Comparison of ENCODE assay signal across 30 cellular contexts in the genomic region with DNA sequence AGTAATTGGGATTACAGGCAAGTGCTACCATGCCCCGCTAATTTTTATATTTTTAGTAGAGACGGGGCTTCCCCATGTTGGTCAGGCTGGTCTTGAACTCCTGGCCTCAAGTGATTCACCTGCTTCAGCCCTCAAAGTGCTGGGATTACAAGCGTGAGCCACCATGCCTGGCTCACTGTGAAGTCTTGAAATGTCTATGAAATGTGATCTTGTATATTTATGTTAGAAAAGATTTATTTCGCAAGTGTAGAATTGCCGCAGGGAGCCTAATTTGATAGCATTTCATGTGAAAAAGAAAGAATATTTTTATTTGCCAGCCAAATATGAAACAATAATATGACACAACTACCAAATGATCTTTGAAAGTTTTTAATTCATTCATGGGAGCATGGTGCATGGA.
"Had no signal": no experiment of that assay in that cellular context is flagged by ENCODE, and none has a peak within 500 bp of the region (broad histone marks: within the 10 kb centered on the region; RNA-seq: fewer than 3 reads in every experiment).

No MANE protein-coding gene starts in this region.

- ATAC-seq: activated CD8-positive, alpha-beta T cell treated with anti-CD3 and anti-CD28 coated beads for 36 hours; SK-N-SH treated with all-trans-retinoic acid at 6 μM for 48 hours had no signal

- H3K36me3 ChIP-seq: WERI-Rb-1 had no signal

- H3K27me3 Mint-ChIP-seq: activated CD4-positive, alpha-beta T cell treated with anti-CD3 and anti-CD28 coated beads, Interleukin-2, amount 10 ng/mL, durations not matched to agents 24 days and 14 days; activated CD8-positive, alpha-beta T cell treated with anti-CD3 and anti-CD28 coated beads for 36 hours; activated naive CD8-positive, alpha-beta T cell treated with anti-CD3 and anti-CD28 coated beads for 36 hours; activated T-helper 17 cell treated with anti-CD3 and anti-CD28 coated beads, Interleukin-2, amount 50 U/mL, for 72 hours had no signal

- H3K27ac Mint-ChIP-seq: activated CD8-positive, alpha-beta T cell treated with anti-CD3 and anti-CD28 coated beads for 36 hours; activated naive CD8-positive, alpha-beta T cell treated with anti-CD3 and anti-CD28 coated beads for 36 hours; activated T-cell treated with anti-CD3 and anti-CD28 coated beads, Interleukin-2, amount 50 U/mL, for 72 hours; activated T-helper 17 cell treated with anti-CD3 and anti-CD28 coated beads, Interleukin-2, amount 50 U/mL, for 72 hours had no signal

- H3K27ac ChIP-seq: WERI-Rb-1 had no signal

- H3K4me3 Mint-ChIP-seq: activated CD4-positive, alpha-beta T cell treated with anti-CD3 and anti-CD28 coated beads, Interleukin-2, amount 10 ng/mL, durations not matched to agents 24 days and 14 days; activated CD8-positive, alpha-beta T cell treated with anti-CD3 and anti-CD28 coated beads for 36 hours; activated naive CD8-positive, alpha-beta T cell treated with anti-CD3 and anti-CD28 coated beads for 36 hours; activated T-helper 17 cell treated with anti-CD3 and anti-CD28 coated beads, Interleukin-2, amount 50 U/mL, for 72 hours had no signal

- DNase-seq: activated CD4-positive, alpha-beta T cell treated with anti-CD3 and anti-CD28 coated beads, Interleukin-2, amount 10 ng/mL, durations not matched to agents 24 days and 14 days; activated CD4-positive, alpha-beta T cell treated with anti-CD3 and anti-CD28 coated beads, Interleukin-2, amount 50 U/mL, for 4 hours; activated CD8-positive, alpha-beta T cell treated with anti-CD3 and anti-CD28 coated beads for 36 hours; activated effector memory CD4-positive, alpha-beta T cell treated with anti-CD3 and anti-CD28 coated beads, Interleukin-2, amount 50 U/mL, for 16 hours; activated naive CD4-positive, alpha-beta T cell; activated naive CD4-positive, alpha-beta T cell treated with anti-CD3 and anti-CD28 coated beads, Interleukin-2, amount 50 U/mL, for 16 hours; activated naive CD8-positive, alpha-beta T cell treated with anti-CD3 and anti-CD28 coated beads for 36 hours; activated T-cell treated with anti-CD3 and anti-CD28 coated beads, Interleukin-2, amount 50 U/mL, for 1 hour; activated T-cell treated with anti-CD3 and anti-CD28 coated beads, Interleukin-2, amount 50 U/mL, for 72 hours; amniotic stem cell; aorta; Kasumi-1; KBM-7; NCI-H1105; NCI-H1436; NCI-H1694; NCI-H1930; NCI-H2081 treated with DMSO at 0.1 percent for 48 hours; NCI-H226; NCI-H446 treated with DMSO at 0.1 percent for 48 hours; NCI-H524; NCI-H69; NCI-H82; SIG-M5; SW 1271; T-helper 1 cell; T1000; WERI-Rb-1 had no signal

- H3K9me3 Mint-ChIP-seq: activated CD4-positive, alpha-beta T cell treated with anti-CD3 and anti-CD28 coated beads, Interleukin-2, amount 10 ng/mL, durations not matched to agents 24 days and 14 days; activated CD8-positive, alpha-beta T cell treated with anti-CD3 and anti-CD28 coated beads for 36 hours; activated naive CD8-positive, alpha-beta T cell treated with anti-CD3 and anti-CD28 coated beads for 36 hours; activated T-cell treated with anti-CD3 and anti-CD28 coated beads, Interleukin-2, amount 50 U/mL, for 72 hours; activated T-helper 17 cell treated with anti-CD3 and anti-CD28 coated beads, Interleukin-2, amount 50 U/mL, for 72 hours had no signal
